Comparison of ENCODE assay signal across 22 cellular contexts in genomic region chr20:50859161-50859560, GRCh38.
"Had no signal": no experiment of that assay in that cellular context is flagged by ENCODE, and none has a peak within 500 bp of the region (broad histone marks: within the 10 kb centered on the region; RNA-seq: fewer than 3 reads in every experiment).

No MANE protein-coding gene starts in this region.

- H3K27me3 ChIP-seq: cardiac muscle cell, gastrocnemius medialis, testis, upper lobe of right lung had no signal

- H3K4me3 Mint-ChIP-seq: activated naive CD8-positive, alpha-beta T cell treated with anti-CD3 and anti-CD28 coated beads for 36 hours; activated T-helper 1 cell treated with anti-CD3 and anti-CD28 coated beads, Interleukin-12 subunit alpha, Interleukin-12 subunit beta, Interleukin-2, Interleukin-4 antibody, amounts not matched to agents 30 ng/mL and 10 ng/mL and 1 ng/mL, durations not matched to agents 14 hours and 24 hours and 36 hours; dendritic cell treated with granulocyte-macrophage colony-stimulating factor and Interleukin-4, amounts not matched to agents 40 ng/mL and 50 ng/mL, for 4 days; immature natural killer cell; natural killer cell had no signal

- H3K9me3 ChIP-seq: gastrocnemius medialis, testis, upper lobe of right lung had no signal

- H3K36me3 Mint-ChIP-seq: activated naive CD8-positive, alpha-beta T cell treated with anti-CD3 and anti-CD28 coated beads for 36 hours; natural killer cell had no signal

- H3K27me3 Mint-ChIP-seq: activated naive CD8-positive, alpha-beta T cell treated with anti-CD3 and anti-CD28 coated beads for 36 hours; dendritic cell treated with granulocyte-macrophage colony-stimulating factor and Interleukin-4, amounts not matched to agents 40 ng/mL and 50 ng/mL, for 4 days had no signal

- H3K27ac ChIP-seq: cardiac muscle cell, gastrocnemius medialis, testis, upper lobe of right lung, VCaP had no signal

- H3K36me3 ChIP-seq: cardiac muscle cell, gastrocnemius medialis, upper lobe of right lung had no signal

- H3K9me3 Mint-ChIP-seq: activated naive CD8-positive, alpha-beta T cell treated with anti-CD3 and anti-CD28 coated beads for 36 hours; activated T-helper 1 cell treated with anti-CD3 and anti-CD28 coated beads, Interleukin-12 subunit alpha, Interleukin-12 subunit beta, Interleukin-2, Interleukin-4 antibody, amounts not matched to agents 30 ng/mL and 10 ng/mL and 1 ng/mL, durations not matched to agents 14 hours and 24 hours and 36 hours; dendritic cell treated with granulocyte-macrophage colony-stimulating factor and Interleukin-4, amounts not matched to agents 40 ng/mL and 50 ng/mL, for 4 days; immature natural killer cell; natural killer cell had no signal

- H3K27ac Mint-ChIP-seq: activated naive CD8-positive, alpha-beta T cell treated with anti-CD3 and anti-CD28 coated beads for 36 hours; activated T-helper 1 cell treated with anti-CD3 and anti-CD28 coated beads, Interleukin-12 subunit alpha, Interleukin-12 subunit beta, Interleukin-2, Interleukin-4 antibody, amounts not matched to agents 30 ng/mL and 10 ng/mL and 1 ng/mL, durations not matched to agents 14 hours and 24 hours and 36 hours; dendritic cell treated with granulocyte-macrophage colony-stimulating factor and Interleukin-4, amounts not matched to agents 40 ng/mL and 50 ng/mL, for 4 days; immature natural killer cell; natural killer cell had no signal

- H3K4me1 ChIP-seq: gastrocnemius medialis, upper lobe of right lung had no signal

- H3K4me2 ChIP-seq: smooth muscle cell had no signal

- H3K4me1 Mint-ChIP-seq: activated naive CD8-positive, alpha-beta T cell treated with anti-CD3 and anti-CD28 coated beads for 36 hours had no signal

- H3K4me3 ChIP-seq: cardiac muscle cell, gastrocnemius medialis, smooth muscle cell, testis, upper lobe of right lung had no signal

- ATAC-seq: esophagus mucosa, gastrocnemius medialis, left ventricle myocardium superior, natural killer cell, sciatic nerve, upper lobe of right lung had no signal

- DNase-seq: activated CD4-positive, alpha-beta T cell treated with anti-CD3 and anti-CD28 coated beads, Interleukin-2, amount 50 U/mL, for 4 hours; activated gamma-delta T cell treated with Interleukin-2 at 50 U/mL for 16 hours; activated naive CD8-positive, alpha-beta T cell treated with anti-CD3 and anti-CD28 coated beads for 36 hours; activated T-cell treated with anti-CD3 and anti-CD28 coated beads for 4 hours; amniotic stem cell; effector CD8-positive, alpha-beta T cell; gastrocnemius medialis; immature natural killer cell; kidney glomerular epithelial cell; left ventricle myocardium superior; mesenchymal stem cell; natural killer cell; stimulated activated CD4-positive, alpha-beta T cell treated with anti-CD3 and anti-CD28 coated beads, Interleukin-4, amount 100 ng/mL, for 1 hour; testis; upper lobe of right lung had no signal
